Comparison of ENCODE assay signal across 7 cellular contexts in the genomic region with DNA sequence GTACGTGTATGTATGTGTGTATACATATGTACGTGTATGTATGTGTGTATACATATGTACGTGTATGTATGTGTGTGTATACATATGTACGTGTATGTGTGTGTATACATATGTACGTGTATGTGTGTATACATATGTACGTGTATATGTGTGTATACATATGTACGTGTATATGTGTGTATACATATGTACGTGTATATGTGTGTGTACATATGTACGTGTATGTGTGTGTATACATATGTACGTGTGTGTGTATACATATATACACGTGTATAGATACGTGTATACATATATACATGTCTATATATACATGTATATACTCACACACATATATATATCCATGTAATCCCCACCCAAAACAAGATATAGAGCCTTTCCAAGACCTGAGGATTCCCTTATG. TPM values are rescaled to one million over a fixed set of nuclear protein-coding genes. Genes with fewer than 3 reads are reported as not detected.
DNase-seq lines count a peak whose midpoint lies in the region; ATAC-seq, FAIRE-seq and TF ChIP-seq lines count a peak whose summit lies in the region.
"Not testable (repeated sequence)": the region's sequence is repeated elsewhere in the genome, so short reads cannot be mapped to it uniquely, and the experiment has no call there.

No MANE protein-coding gene starts in this region.

- H3K4me1 ChIP-seq in A549 (peaks cover 21% of the 10 kb centered on the region), DOHH2 (ENCODE audit: control insufficient read depth, low read length) (peaks cover 15% of the 10 kb centered on the region), K562 (replicated peaks in 1 of 2; ENCODE audit: control insufficient read depth in 2 of 2, insufficient read depth in 2 of 2, low read length in 2 of 2) (peaks cover 21 to 22% of the 10 kb centered on the region in 2 experiments; a peak in 4 of 5 replicates), iPS-18a (ENCODE audit: control insufficient read depth, low read depth, low read length) (peaks cover 15% of the 10 kb centered on the region)

- not testable (repeated sequence) for H3K79me2 ChIP-seq in DOHH2 (ENCODE audit: control insufficient read depth, low read length)
- peaks cover 22% of the 10 kb centered on the region for H3K79me2 ChIP-seq in K562 (ENCODE audit: control insufficient read depth, insufficient read depth, low read length)

- not testable (repeated sequence) for H3K27ac Mint-ChIP-seq in activated T-helper 17 cell treated with anti-CD3 and anti-CD28 coated beads, Interleukin-2, amount 50 U/mL, for 72 hours; natural killer cell

- not testable (repeated sequence) for TF ChIP-seq POLR2A in A549 (IDR thresholded peaks at IDR 0.05; ENCODE audit: low read length); K562 (conservative IDR thresholded peaks at IDR 0.05)

- H3K4me2 ChIP-seq in A549, result not testable (repeated sequence)
- peak overlapping the region; percentile 89 for H3K4me2 ChIP-seq in DOHH2 (ENCODE audit: low read length)
- H3K4me2 ChIP-seq in K562 (ENCODE audit: insufficient read depth, low read length), result peak overlapping the region; percentile 91; the same call in 1 of the 2 replicates

- H3K27me3 ChIP-seq in DOHH2 (ENCODE audit: control insufficient read depth, low read length); K562 (ENCODE audit: control insufficient read depth in 2 of 2, insufficient read depth in 2 of 2, low read length in 2 of 2); iPS-18a (ENCODE audit: control insufficient read depth, insufficient read depth, low read length): not testable (repeated sequence)

- H3K4me1 Mint-ChIP-seq in activated T-helper 17 cell treated with anti-CD3 and anti-CD28 coated beads, Interleukin-2, amount 50 U/mL, for 72 hours, result peaks cover 19% of the 10 kb centered on the region
- H3K4me1 Mint-ChIP-seq in natural killer cell, result not testable (repeated sequence)

- H3K27ac ChIP-seq in A549; DOHH2 (ENCODE audit: low read depth, low read length); K562 (ENCODE audit: extremely low read depth, low read depth, low read length); iPS-18a (ENCODE audit: low read length): not testable (repeated sequence)

- not testable (repeated sequence) for H2AFZ ChIP-seq in K562 (ENCODE audit: low read depth, low read length)

- TF ChIP-seq CTCF in A549 (IDR thresholded peaks at IDR 0.05); DOHH2 (IDR thresholded peaks at IDR 0.05; ENCODE audit: low read depth, low read length, poor library complexity, severe bottlenecking); K562 (IDR thresholded peaks at IDR 0.05 in 2 of 3, conservative IDR thresholded peaks at IDR 0.05 in 1 of 3; ENCODE audit: insufficient read depth in 2 of 3, low read depth in 1 of 3, low read length in 3 of 3); natural killer cell (IDR thresholded peaks at IDR 0.05): not testable (repeated sequence)

- not testable (repeated sequence) for BruUV-seq in K562 (replicated peaks; lab: Mats Ljungman, UMichigan)

- peaks cover 17% of the 10 kb centered on the region for H3F3A ChIP-seq in DOHH2 (ENCODE audit: control insufficient read depth, insufficient read depth)

- DNase-seq in A549 (ENCODE audit: low read depth in 1 of 2, low spot score in 1 of 2); HTR-8/SVneo (ENCODE audit: insufficient read length, low spot score); K562 (ENCODE audit: extremely low read depth in 1 of 4, low spot score in 3 of 4); natural killer cell: not testable (repeated sequence)

- peak overlapping the region; percentile 93 for H3K4me3 Mint-ChIP-seq in activated T-helper 17 cell treated with anti-CD3 and anti-CD28 coated beads, Interleukin-2, amount 50 U/mL, for 72 hours
- peak overlapping the region; percentile 91 for H3K4me3 Mint-ChIP-seq in natural killer cell

- H3K9me2 ChIP-seq in DOHH2 (replicated peaks; ENCODE audit: control insufficient read depth, low read length), result not testable (repeated sequence)

- CTCF ChIA-PET in A549 (lab: Yijun Ruan, JAX); K562 (lab: Yijun Ruan, JAX; ENCODE audit: low intra/inter-chr PET ratio): not testable (repeated sequence)

- TF ChIP-seq EP300 in A549 (IDR thresholded peaks at IDR 0.05); K562 (IDR thresholded peaks at IDR 0.05; ENCODE audit: low read length): not testable (repeated sequence)

- H3K36me3 Mint-ChIP-seq in activated T-helper 17 cell treated with anti-CD3 and anti-CD28 coated beads, Interleukin-2, amount 50 U/mL, for 72 hours (ENCODE audit: low read depth); natural killer cell: not testable (repeated sequence)

- not testable (repeated sequence) for H3K9me3 ChIP-seq in A549; DOHH2 (ENCODE audit: control insufficient read depth, insufficient read depth, low read length); K562 (replicated peaks; ENCODE audit: control insufficient read depth, insufficient read depth, low read depth, low read length); iPS-18a (ENCODE audit: control insufficient read depth, low read depth, low read length)

- peak overlapping the region in 1 of 2 experiments; percentile 91; a peak in 2 of 4 replicates for H3K9ac ChIP-seq in K562 (ENCODE audit: insufficient read depth in 1 of 2, low read depth in 2 of 2, low read length in 2 of 2)
- H3K9ac ChIP-seq in iPS-18a (ENCODE audit: low read length), result not testable (repeated sequence)

- H3K4me3 ChIP-seq in A549; DOHH2 (ENCODE audit: low read length); K562: not testable (repeated sequence)
- H3K4me3 ChIP-seq in iPS-18a (ENCODE audit: low read length), result peak overlapping the region; percentile 82

- not testable (repeated sequence) for H3K9me1 ChIP-seq in K562 (ENCODE audit: control insufficient read depth, insufficient read depth, low read length)

- not testable (repeated sequence) for ATAC-seq in A549; activated T-helper 17 cell treated with anti-CD3 and anti-CD28 coated beads, Interleukin-2, amount 50 U/mL, for 72 hours (replicated peaks); K562; natural killer cell

- not testable (repeated sequence) for H4K20me1 ChIP-seq in DOHH2 (ENCODE audit: control insufficient read depth, insufficient read depth, low read depth, low read length); K562 (replicated peaks; ENCODE audit: control insufficient read depth, insufficient read depth, low read length)

- H3K36me3 ChIP-seq in DOHH2 (ENCODE audit: control insufficient read depth, low read length); K562 (ENCODE audit: control insufficient read depth, insufficient read depth, low read length); iPS-18a (ENCODE audit: control insufficient read depth, low read depth, low read length): not testable (repeated sequence)

- TF ChIP-seq RAD21 in A549 (conservative IDR thresholded peaks at IDR 0.05 in 1 of 2, IDR thresholded peaks at IDR 0.05 in 1 of 2); K562 (CRISPR knock-in tag; conservative IDR thresholded peaks at IDR 0.05 in 1 of 2, IDR thresholded peaks at IDR 0.05 in 1 of 2): not testable (repeated sequence)

- intact Hi-C loops in K562 (cut with micrococcal nuclease), result loop anchor here (2.0 kb wide), 1 partner anchor 19 kb away; a partner anchor contains a TSS
- intact Hi-C loops in natural killer cell (cut with micrococcal nuclease), result not testable (repeated sequence)

- POLR2A ChIA-PET in A549 (lab: Yijun Ruan, JAX), result not testable (repeated sequence)
- POLR2A ChIA-PET in K562 (lab: Yijun Ruan, JAX), result interaction anchor here (0.6 to 0.8 kb wide), 2 partner anchors 11 to 30 kb away, joined by 3 read pairs; no protein-coding TSS in a partner anchor

- not testable (repeated sequence) for H3K9me3 Mint-ChIP-seq in activated T-helper 17 cell treated with anti-CD3 and anti-CD28 coated beads, Interleukin-2, amount 50 U/mL, for 72 hours; natural killer cell

- FAIRE-seq in A549 (lab: Jason Lieb, UNC) (peak; percentile 91), HTR-8/SVneo (lab: Jason Lieb, UNC) (peak; percentile 96)
- FAIRE-seq in K562 (lab: Jason Lieb, UNC), result not testable (repeated sequence)

- 89% methylated on average over 12 of the region's 12 CpGs for WGBS in A549 (ENCODE audit: missing lambda C conversion rate)
- 65% methylated on average over 12 of the region's 12 CpGs for WGBS in K562 (ENCODE audit: insufficient coverage, low coverage, missing lambda C conversion rate)

- in situ Hi-C loops in K562 (cut with MboI), result not testable (repeated sequence)

- not testable (repeated sequence) for H3K27me3 Mint-ChIP-seq in activated T-helper 17 cell treated with anti-CD3 and anti-CD28 coated beads, Interleukin-2, amount 50 U/mL, for 72 hours; natural killer cell (ENCODE audit: low read depth in 2 of 2)

RNA-seq across cellular contexts. Expression of a gene that starts 2.0 kb away (rescaled TPM):
- polyA plus RNA-seq in A549 (2011; rRNA removed) (1.3 and 1.7 TPM in 2 replicates), A549 (2017; fragmentation: RNase III; extraction: RNeasy Plus Mini Kit Qiagen cat#74134 plus additional on column Dnase treatment) (0.58 to 0.92 TPM (median 0.77 TPM) in 3 replicates), K562 (2011; rRNA removed) (3.0 and 3.4 TPM in 2 replicates), K562 (2014; fragmentation: Illumina TruSeq; extraction: Trizol) (1.1 and 1.4 TPM in 2 replicates), K562 (2014; fragmentation: Nextera tagmentation; extraction: Ambion mirVana) (under 1 TPM; 0.14 to 0.25 TPM), K562 (2014; rRNA removed) (0.78 and 1.4 TPM in 2 replicates)
- polyA plus RNA-seq in A549 (2012; cell fraction: cytosol; rRNA removed), result 1.3 TPM in 2 replicates
- polyA plus RNA-seq in A549 (2012; cell fraction: nucleus; rRNA removed), result 3.5 and 4.2 TPM in 2 replicates
- 2.9 and 4.3 TPM in 2 replicates for polyA minus RNA-seq in A549 (2011; rRNA and poly(A)+ RNA removed)
- 10 to 100 TPM in 1 of 2 donors, 1 to 10 TPM in 1; 6.9 to 25.2 TPM for total RNA-seq in activated T-helper 17 cell treated with anti-CD3 and anti-CD28 coated beads, Interleukin-2, amount 50 U/mL, for 72 hours
- total RNA-seq in K562 (2011; cell fraction: chromatin; rRNA removed; ENCODE audit: low replicate concordance), result 8.6 and 29.6 TPM in 2 replicates
- total RNA-seq in K562 (2011; cell fraction: nucleolus; rRNA removed), result 5.3 and 7.0 TPM in 2 replicates
- total RNA-seq in K562 (2011; cell fraction: nucleoplasm; rRNA removed), result 13.7 and 24.2 TPM in 2 replicates
- total RNA-seq in K562 (2014; rRNA removed) (0.36 and 1.3 TPM in 2 replicates), K562 (2014; rRNA removed; fragmentation: Illumina TruSeq; extraction: Trizol) (1.4 and 2.0 TPM in 2 replicates), K562 (2015; rRNA removed; fragmentation: Illumina TruSeq; extraction: Trizol) (0.98 and 1.1 TPM in 2 replicates), K562 (2021) (3.3 and 4.0 TPM in 2 replicates), natural killer cell (1 to 10 TPM; 5.7 to 6.6 (median 6.0) TPM)
- 1.2 and 1.3 TPM in 2 replicates for polyA plus RNA-seq in K562 (2011; cell fraction: cytosol; rRNA removed)
- polyA plus RNA-seq in K562 (2011; cell fraction: nucleus; rRNA removed), result 7.9 and 10.0 TPM in 2 replicates
- 0.89 and 5.9 TPM in 2 replicates for polyA plus RNA-seq in K562 (2012)
- polyA minus RNA-seq in K562 (2011; rRNA and poly(A)+ RNA removed), result 1.5 and 1.6 TPM in 2 replicates
- 2.1 and 2.3 TPM in 2 replicates for polyA minus RNA-seq in K562 (2011; cell fraction: cytosol; rRNA and poly(A)+ RNA removed)
- polyA minus RNA-seq in K562 (2011; cell fraction: nucleus; rRNA and poly(A)+ RNA removed), result 2.3 and 3.6 TPM in 2 replicates

RNA-seq across cellular contexts. Expression of a gene that starts 18.8 kb away (rescaled TPM):
- polyA plus RNA-seq in A549 (2011; rRNA removed) (375 and 459 TPM in 2 replicates), A549 (2017; fragmentation: RNase III; extraction: RNeasy Plus Mini Kit Qiagen cat#74134 plus additional on column Dnase treatment) (290 to 304 TPM (median 292 TPM) in 3 replicates), K562 (2011; rRNA removed) (329 and 342 TPM in 2 replicates), K562 (2014; fragmentation: Illumina TruSeq; extraction: Trizol) (276 and 289 TPM in 2 replicates), K562 (2014; fragmentation: Nextera tagmentation; extraction: Ambion mirVana) (100 to 1,000 TPM; 364 to 668 TPM), K562 (2014; rRNA removed) (227 and 282 TPM in 2 replicates)
- 562 and 808 TPM in 2 replicates for polyA plus RNA-seq in A549 (2012; cell fraction: cytosol; rRNA removed)
- polyA plus RNA-seq in A549 (2012; cell fraction: nucleus; rRNA removed), result 357 and 411 TPM in 2 replicates
- 415 and 549 TPM in 2 replicates for polyA minus RNA-seq in A549 (2011; rRNA and poly(A)+ RNA removed)
- 100 to 1,000 TPM; 110 to 124 TPM for total RNA-seq in activated T-helper 17 cell treated with anti-CD3 and anti-CD28 coated beads, Interleukin-2, amount 50 U/mL, for 72 hours
- 65.3 and 70.8 TPM in 2 replicates for total RNA-seq in K562 (2011; cell fraction: chromatin; rRNA removed; ENCODE audit: low replicate concordance)
- 50.3 and 56.7 TPM in 2 replicates for total RNA-seq in K562 (2011; cell fraction: nucleolus; rRNA removed)
- 71.7 and 79.8 TPM in 2 replicates for total RNA-seq in K562 (2011; cell fraction: nucleoplasm; rRNA removed)
- total RNA-seq in K562 (2014; rRNA removed) (111 and 116 TPM in 2 replicates), K562 (2014; rRNA removed; fragmentation: Illumina TruSeq; extraction: Trizol) (144 and 149 TPM in 2 replicates), K562 (2015; rRNA removed; fragmentation: Illumina TruSeq; extraction: Trizol) (194 and 195 TPM in 2 replicates), K562 (2021) (129 and 132 TPM in 2 replicates), natural killer cell (100 to 1,000 TPM; 316 to 350 (median 325) TPM)
- polyA plus RNA-seq in K562 (2011; cell fraction: cytosol; rRNA removed), result 426 and 578 TPM in 2 replicates
- 135 and 184 TPM in 2 replicates for polyA plus RNA-seq in K562 (2011; cell fraction: nucleus; rRNA removed)
- polyA plus RNA-seq in K562 (2012), result 215 and 432 TPM in 2 replicates
- polyA minus RNA-seq in K562 (2011; rRNA and poly(A)+ RNA removed), result 188 and 248 TPM in 2 replicates
- polyA minus RNA-seq in K562 (2011; cell fraction: cytosol; rRNA and poly(A)+ RNA removed), result 112 and 122 TPM in 2 replicates
- 28.7 and 52.4 TPM in 2 replicates for polyA minus RNA-seq in K562 (2011; cell fraction: nucleus; rRNA and poly(A)+ RNA removed)

RNA-seq across cellular contexts. Expression of a gene that starts 46.9 kb away (rescaled TPM):
- polyA plus RNA-seq in A549 (2011; rRNA removed) (36.9 and 39.8 TPM in 2 replicates), A549 (2017; fragmentation: RNase III; extraction: RNeasy Plus Mini Kit Qiagen cat#74134 plus additional on column Dnase treatment) (18.7 to 19.4 TPM (median 19.0 TPM) in 3 replicates), K562 (2011; rRNA removed) (25.4 and 34.4 TPM in 2 replicates), K562 (2014; fragmentation: Illumina TruSeq; extraction: Trizol) (35.2 and 38.9 TPM in 2 replicates), K562 (2014; fragmentation: Nextera tagmentation; extraction: Ambion mirVana) (10 to 100 TPM in 1 of 2 experiments, 1 to 10 TPM in 1; 8.0 to 17.8 TPM), K562 (2014; rRNA removed) (24.2 and 27.5 TPM in 2 replicates)
- 15.8 and 15.9 TPM in 2 replicates for polyA plus RNA-seq in A549 (2012; cell fraction: cytosol; rRNA removed)
- polyA plus RNA-seq in A549 (2012; cell fraction: nucleus; rRNA removed), result 8.3 and 13.1 TPM in 2 replicates
- 10.9 TPM in 2 replicates for polyA minus RNA-seq in A549 (2011; rRNA and poly(A)+ RNA removed)
- 10 to 100 TPM; 30.4 to 30.7 TPM for total RNA-seq in activated T-helper 17 cell treated with anti-CD3 and anti-CD28 coated beads, Interleukin-2, amount 50 U/mL, for 72 hours
- 20.7 and 41.6 TPM in 2 replicates for total RNA-seq in K562 (2011; cell fraction: chromatin; rRNA removed; ENCODE audit: low replicate concordance)
- 12.0 and 14.1 TPM in 2 replicates for total RNA-seq in K562 (2011; cell fraction: nucleolus; rRNA removed)
- 23.2 and 35.4 TPM in 2 replicates for total RNA-seq in K562 (2011; cell fraction: nucleoplasm; rRNA removed)
- total RNA-seq in K562 (2014; rRNA removed) (17.2 and 18.1 TPM in 2 replicates), K562 (2014; rRNA removed; fragmentation: Illumina TruSeq; extraction: Trizol) (17.4 and 21.1 TPM in 2 replicates), K562 (2015; rRNA removed; fragmentation: Illumina TruSeq; extraction: Trizol) (17.2 and 19.3 TPM in 2 replicates), K562 (2021) (26.9 and 29.0 TPM in 2 replicates), natural killer cell (10 to 100 TPM; 26.6 to 34.8 (median 34.8) TPM)
- 11.5 and 16.8 TPM in 2 replicates for polyA plus RNA-seq in K562 (2011; cell fraction: cytosol; rRNA removed)
- polyA plus RNA-seq in K562 (2011; cell fraction: nucleus; rRNA removed), result 12.3 and 14.5 TPM in 2 replicates
- 22.6 and 28.0 TPM in 2 replicates for polyA plus RNA-seq in K562 (2012)
- polyA minus RNA-seq in K562 (2011; rRNA and poly(A)+ RNA removed), result 26.0 and 28.2 TPM in 2 replicates
- polyA minus RNA-seq in K562 (2011; cell fraction: cytosol; rRNA and poly(A)+ RNA removed), result 10.6 and 11.7 TPM in 2 replicates
- polyA minus RNA-seq in K562 (2011; cell fraction: nucleus; rRNA and poly(A)+ RNA removed), result 4.8 and 7.7 TPM in 2 replicates

RNA-seq across cellular contexts. Expression of a gene that starts 50.4 kb away (rescaled TPM):
- 27.2 and 38.3 TPM in 2 replicates for polyA plus RNA-seq in A549 (2011; rRNA removed)
- polyA plus RNA-seq in A549 (2012; cell fraction: cytosol; rRNA removed), result 15.1 and 16.5 TPM in 2 replicates
- 5.3 and 9.7 TPM in 2 replicates for polyA plus RNA-seq in A549 (2012; cell fraction: nucleus; rRNA removed)
- 14.8 to 16.4 TPM (median 15.5 TPM) in 3 replicates for polyA plus RNA-seq in A549 (2017; fragmentation: RNase III; extraction: RNeasy Plus Mini Kit Qiagen cat#74134 plus additional on column Dnase treatment)
- 20.3 and 22.3 TPM in 2 replicates for polyA minus RNA-seq in A549 (2011; rRNA and poly(A)+ RNA removed)
- total RNA-seq in activated T-helper 17 cell treated with anti-CD3 and anti-CD28 coated beads, Interleukin-2, amount 50 U/mL, for 72 hours, result under 1 TPM; 0.13 to 0.50 TPM
- 33.1 and 42.1 TPM in 2 replicates for total RNA-seq in K562 (2011; cell fraction: chromatin; rRNA removed; ENCODE audit: low replicate concordance)
- 28.7 and 34.4 TPM in 2 replicates for total RNA-seq in K562 (2011; cell fraction: nucleolus; rRNA removed)
- 43.1 and 65.2 TPM in 2 replicates for total RNA-seq in K562 (2011; cell fraction: nucleoplasm; rRNA removed)
- 23.1 and 26.4 TPM in 2 replicates for total RNA-seq in K562 (2014; rRNA removed)
- total RNA-seq in K562 (2014; rRNA removed; fragmentation: Illumina TruSeq; extraction: Trizol), result 26.5 and 31.6 TPM in 2 replicates
- total RNA-seq in K562 (2015; rRNA removed; fragmentation: Illumina TruSeq; extraction: Trizol), result 24.9 and 25.3 TPM in 2 replicates
- 29.7 and 35.9 TPM in 2 replicates for total RNA-seq in K562 (2021)
- 52.2 and 62.3 TPM in 2 replicates for polyA plus RNA-seq in K562 (2011; rRNA removed)
- 47.6 and 61.5 TPM in 2 replicates for polyA plus RNA-seq in K562 (2011; cell fraction: cytosol; rRNA removed)
- polyA plus RNA-seq in K562 (2011; cell fraction: nucleus; rRNA removed), result 38.6 and 59.2 TPM in 2 replicates
- polyA plus RNA-seq in K562 (2012), result 40.6 and 110 TPM in 2 replicates
- polyA plus RNA-seq in K562 (2014; fragmentation: Illumina TruSeq; extraction: Trizol), result 45.9 and 53.9 TPM in 2 replicates
- polyA plus RNA-seq in K562 (2014; fragmentation: Nextera tagmentation; extraction: Ambion mirVana), result 10 to 100 TPM; 26.0 to 29.9 TPM
- 33.6 and 35.3 TPM in 2 replicates for polyA plus RNA-seq in K562 (2014; rRNA removed)
- polyA minus RNA-seq in K562 (2011; rRNA and poly(A)+ RNA removed), result 31.6 and 53.7 TPM in 2 replicates
- polyA minus RNA-seq in K562 (2011; cell fraction: cytosol; rRNA and poly(A)+ RNA removed), result 14.2 and 22.0 TPM in 2 replicates
- polyA minus RNA-seq in K562 (2011; cell fraction: nucleus; rRNA and poly(A)+ RNA removed), result 10.8 and 13.6 TPM in 2 replicates
- total RNA-seq in natural killer cell, result 10 to 100 TPM in 2 of 3 donors, 1 to 10 TPM in 1; 6.5 to 26.2 (median 19.0) TPM
